ENCODE assay signal across 23 cellular contexts in genomic region chr5:77923666-77924065, GRCh38.
DNase-seq lines count a peak whose midpoint lies in the region; ATAC-seq and TF ChIP-seq lines count a peak whose summit lies in the region.
"Had no signal": no experiment of that assay in that cellular context is flagged by ENCODE, and none has a peak within 500 bp of the region (broad histone marks: within the 10 kb centered on the region; RNA-seq: fewer than 3 reads in every experiment).

No MANE protein-coding gene starts in this region.

- no peak for ATAC-seq in GM19023 (IDR thresholded peaks at IDR 0.05; ENCODE audit: unreplicated experiment)
- ATAC-seq: CD8-positive, alpha-beta T cell; PC-3 had no signal

- CTCF ChIA-PET in HEK293 (lab: Yijun Ruan, JAX), result interaction anchor here (0.6 kb wide), 1 partner anchor 339 kb away, joined by 4 read pairs; no protein-coding TSS in a partner anchor
- CTCF ChIA-PET in A673 (lab: Charles Lee), result no interaction called here

- POLR2A ChIA-PET in HEK293 (lab: Yijun Ruan, JAX), result no interaction called here
- POLR2A ChIA-PET in A673 (lab: Charles Lee; ENCODE audit: low non-redundant PET), result no interaction called here

- TF ChIP-seq CTCF in HEK293 (tag by site-specific recombination; IDR thresholded peaks at IDR 0.05) (no peak), A673 (conservative IDR thresholded peaks at IDR 0.05; ENCODE audit: low read depth, low read length) (no peak)

- H3K27me3 ChIP-seq in iPS-15b (ENCODE audit: control insufficient read depth, insufficient read depth, low read length), result peaks cover 3% of the 10 kb centered on the region
- peaks cover 77% of the 10 kb centered on the region for H3K27me3 ChIP-seq in A673 (replicated peaks; ENCODE audit: insufficient read depth, low read depth, low read length, poor library complexity)

- H3K9me3 ChIP-seq in HEK293 (ENCODE audit: control insufficient read depth, insufficient read depth, low read depth, low read length), result no peaks in the 10 kb centered on the region
- no peaks in the 10 kb centered on the region for H3K9me3 ChIP-seq in iPS-15b (ENCODE audit: control insufficient read depth, insufficient read depth, low read length)
- no peaks in the 10 kb centered on the region for H3K9me3 ChIP-seq in A673 (ENCODE audit: low read depth, low read length, poor library complexity, severe bottlenecking)
- H3K9me3 ChIP-seq: SK-N-SH had no signal

- no peaks in the 10 kb centered on the region for H3K4me1 ChIP-seq in HEK293 (ENCODE audit: control insufficient read depth, insufficient read depth, low read length)
- H3K4me1 ChIP-seq in iPS-15b (ENCODE audit: control insufficient read depth, insufficient read depth, low read length), result peaks cover 12% of the 10 kb centered on the region
- H3K4me1 ChIP-seq in A673 (ENCODE audit: insufficient read depth, low read length, poor library complexity, severe bottlenecking), result no peaks in the 10 kb centered on the region

- no peak overlapping the region for H3K4me3 ChIP-seq in HEK293 (ENCODE audit: low read depth, low read length)
- peak overlapping the region; percentile 3 for H3K4me3 ChIP-seq in iPS-15b (ENCODE audit: low read depth, low read length)
- H3K4me3 ChIP-seq in A673 (ENCODE audit: low read depth, low read length, poor library complexity, severe bottlenecking), result no peak overlapping the region

- H3K9ac ChIP-seq in iPS-15b (ENCODE audit: low read depth, low read length), result no peak overlapping the region
- H3K9ac ChIP-seq: SK-N-SH had no signal

- H3K36me3 ChIP-seq in HEK293 (ENCODE audit: control insufficient read depth in 2 of 2, insufficient read depth in 1 of 2, low read length in 2 of 2) (no peaks in the 10 kb centered on the region), iPS-15b (ENCODE audit: control insufficient read depth, insufficient read depth, low read length) (no peaks in the 10 kb centered on the region), A673 (ENCODE audit: insufficient read depth, low read length, poor library complexity, severe bottlenecking) (no peaks in the 10 kb centered on the region)

- no TSS peak for BruUV-seq in A673 (replicated peaks; lab: Mats Ljungman, UMichigan)

- no peak overlapping the region for H3K27ac ChIP-seq in HEK293 (ENCODE audit: extremely low read depth, low read depth, low read length)
- no peak overlapping the region for H3K27ac ChIP-seq in A673 (ENCODE audit: low read depth, low read length, poor library complexity, severe bottlenecking)
- H3K27ac ChIP-seq: C4-2B had no signal

- DNase-seq in NCI-H69 (lab: John Stamatoyannopoulos, UW) (peak; percentile 94), A673 (ENCODE audit: low spot score) (no peak), OCI-M2 (lab: John Stamatoyannopoulos, UW; ENCODE audit: unreplicated experiment) (no peak)
- DNase-seq in activated effector memory CD4-positive, alpha-beta T cell treated with anti-CD3 and anti-CD28 coated beads, Interleukin-2, amount 50 U/mL, for 16 hours, result no peak
- DNase-seq: CD8-positive, alpha-beta T cell; DMS 273 treated with DMSO at 0.1 percent for 48 hours; DMS79 treated with DMSO at 0.1 percent for 48 hours; H9; HFFc6; IMR-90; NCI-H1048; NCI-H187; NCI-H2081 treated with DMSO at 0.1 percent for 48 hours; NCI-H2171; NCI-H226; NCI-H510A; SK-N-SH; SW 1271 had no signal

- intact Hi-C loops in A673 (cut with micrococcal nuclease; ENCODE audit: unreplicated experiment), result no loop called here

TF ChIP-seq in HEK293, 187 proteins besides CTCF, POLR2A, EP300 and RAD21:
- peak; percentile 19; the same call in 1 of the 2 replicates for TF ChIP-seq MYNN (tag by site-specific recombination; IDR thresholded peaks at IDR 0.05; ENCODE audit: borderline replicate concordance)
- no peak for TF ChIP-seq GFI1B (tag by site-specific recombination; IDR thresholded peaks at IDR 0.05)
TF ChIP-seq in HEK293: peak in this region for 1.
